In genomic region chr7:44622342-44623151, GRCh38 we compare ENCODE assay signal across 1 cellular context.
TF ChIP-seq lines count a peak whose summit lies in the region.

No MANE protein-coding gene starts in this region.

TF ChIP-seq in HepG2, 621 proteins besides CTCF, POLR2A, EP300 and RAD21 (continued from another document):
- TF ChIP-seq PAXIP1 (CRISPR knock-in tag; conservative IDR thresholded peaks at IDR 0.05), result 0 out of 2 replicates have a peak, but pooled peaks have one; percentile 29
- TF ChIP-seq THRA (CRISPR knock-in tag; IDR thresholded peaks at IDR 0.05; ENCODE audit: borderline replicate concordance), result peak; percentile 71; the same call in 1 of the 2 replicates
- no peak for TF ChIP-seq AHR (CRISPR knock-in tag; IDR thresholded peaks at IDR 0.05)
- 0 out of 2 replicates have a peak, but pooled peaks have one; percentile 40 for TF ChIP-seq DMAP1 (CRISPR knock-in tag; IDR thresholded peaks at IDR 0.05)
- TF ChIP-seq HNF1B (CRISPR knock-in tag; IDR thresholded peaks at IDR 0.05), result 0 out of 2 replicates have a peak, but pooled peaks have one; percentile 24
- peak; percentile 22 for TF ChIP-seq SAP130 (CRISPR knock-in tag; IDR thresholded peaks at IDR 0.05; ENCODE audit: low read depth)
- no peak for TF ChIP-seq ZNF776 (CRISPR knock-in tag; IDR thresholded peaks at IDR 0.05)
